Comparison of ENCODE assay signal across 9 cellular contexts in genomic region chr14:99972748-99973466, GRCh38.
DNase-seq lines count a peak whose midpoint lies in the region; ATAC-seq and TF ChIP-seq lines count a peak whose summit lies in the region.
"Had no signal": no experiment of that assay in that cellular context is flagged by ENCODE, and none has a peak within 500 bp of the region (broad histone marks: within the 10 kb centered on the region; RNA-seq: fewer than 3 reads in every experiment).

No MANE protein-coding gene starts in this region.

- CTCF ChIA-PET in Panc1 (lab: Charles Lee) = no interaction called here
- CTCF ChIA-PET in HEK293T (lab: Yijun Ruan, JAX) = interaction anchor here (0.6 kb wide), 1 partner anchor 271 kb away, joined by 3 read pairs; no protein-coding TSS in a partner anchor

- TF ChIP-seq EP300 in esophagus muscularis mucosa (IDR thresholded peaks at IDR 0.05) = no peak

- TF ChIP-seq CTCF in GM06990 (IDR thresholded peaks at IDR 0.05; ENCODE audit: insufficient read depth, low read length, poor library complexity, severe bottlenecking) (no peak), Panc1 (IDR thresholded peaks at IDR 0.05) (no peak), esophagus muscularis mucosa (IDR thresholded peaks at IDR 0.05) (no peak)

- in situ Hi-C loops in Panc1 (cut with HindIII; ENCODE audit: low pct_unique_long_range_greater_than_20kb, low sequenced_read_pairs) = no loop called here

- 49% methylated on average over 11 of the region's 11 CpGs for WGBS in esophagus muscularis mucosa

- no peak for TF ChIP-seq POLR2A in esophagus muscularis mucosa (IDR thresholded peaks at IDR 0.05; ENCODE audit: low read depth)

- intact Hi-C loops in Panc1 (cut with micrococcal nuclease; ENCODE audit: unreplicated experiment) (no loop called here), esophagus muscularis mucosa (cut with DNase I) (no loop called here)

- H3K36me3 ChIP-seq in GM06990 (ENCODE audit: control insufficient read depth, insufficient read depth, low read length) (no peaks in the 10 kb centered on the region), Panc1 (ENCODE audit: control insufficient read depth, insufficient read depth, low read length) (no peaks in the 10 kb centered on the region), esophagus muscularis mucosa (no peaks in the 10 kb centered on the region), rectal smooth muscle tissue (ENCODE audit: control insufficient read depth, insufficient read depth, low read length) (no peaks in the 10 kb centered on the region)

- H3K27me3 ChIP-seq in GM06990 (replicated peaks; ENCODE audit: control insufficient read depth, insufficient read depth, low read length) (peaks cover 2% of the 10 kb centered on the region; the same call in 1 of the 2 replicates), Panc1 (ENCODE audit: control insufficient read depth, insufficient read depth, low read length) (no peaks in the 10 kb centered on the region), esophagus muscularis mucosa (no peaks in the 10 kb centered on the region), rectal smooth muscle tissue (ENCODE audit: control insufficient read depth, insufficient read depth, low read length) (peaks cover 2% of the 10 kb centered on the region)

- no peak overlapping the region for H3K9ac ChIP-seq in rectal smooth muscle tissue (ENCODE audit: low read length)

- POLR2A ChIA-PET in Panc1 (lab: Charles Lee) = no interaction called here
- POLR2A ChIA-PET in HEK293T (lab: Yijun Ruan, JAX) = interaction anchor here (0.5 kb wide), 1 partner anchor 34 kb away, joined by 3 read pairs; no protein-coding TSS in a partner anchor

- H3K4me1 ChIP-seq in Panc1 (ENCODE audit: control insufficient read depth, insufficient read depth, low read length) (no peaks in the 10 kb centered on the region), esophagus muscularis mucosa (peaks cover 0 to 19% (median 13%) of the 10 kb centered on the region in 4 donors), rectal smooth muscle tissue (ENCODE audit: control insufficient read depth, insufficient read depth, low read length) (no peaks in the 10 kb centered on the region)

- H3K27ac ChIP-seq in Panc1 (ENCODE audit: low read length) = peak overlapping the region; percentile 63
- H3K27ac ChIP-seq in esophagus muscularis mucosa (replicated peaks in 1 of 4) = peak overlapping the region in 3 of 4 donors; percentile 81 to 83 (median 82)
- H3K27ac ChIP-seq in rectal smooth muscle tissue (ENCODE audit: low read depth, low read length) = no peak overlapping the region

- H3K4me3 ChIP-seq in GM06990 (replicated peaks; ENCODE audit: low read depth, low read length) (peak overlapping the region; percentile 69), Panc1 (ENCODE audit: low read depth in 2 of 2, low read length in 2 of 2) (peak overlapping the region; percentile 58 to 68), esophagus muscularis mucosa (peak overlapping the region; percentile 89 to 94 (median 90)), rectal smooth muscle tissue (ENCODE audit: low read length) (peak overlapping the region; percentile 65)

- no peak for DNase-seq in GM06990 (ENCODE audit: extremely low read depth, insufficient read length)
- DNase-seq in Panc1 (ENCODE audit: low read depth, low spot score) = no peak
- DNase-seq in esophagus muscularis mucosa (ENCODE audit: extremely low spot score) = no peak
- DNase-seq in HEK293T (ENCODE audit: extremely low spot score) = no peak
- no peak for DNase-seq in NCI-H2171 (lab: John Stamatoyannopoulos, UW)
- DNase-seq: activated gamma-delta T cell treated with Interleukin-2 at 50 U/mL for 16 hours had no signal

- H3K9me3 ChIP-seq in Panc1 (ENCODE audit: control insufficient read depth, insufficient read depth, low read depth, low read length) (peaks cover 11% of the 10 kb centered on the region; the same call in 1 of the 2 replicates), esophagus muscularis mucosa (peaks cover 0 to 18% (median 3%) of the 10 kb centered on the region in 4 donors)

- ATAC-seq in Panc1 (no peak), GM19455 (IDR thresholded peaks at IDR 0.05; ENCODE audit: unreplicated experiment) (no peak), GM18867 (IDR thresholded peaks at IDR 0.05; ENCODE audit: unreplicated experiment) (no peak)

- TSS peak; percentile 83 for BruUV-seq in Panc1 (replicated peaks; lab: Mats Ljungman, UMichigan)

TF ChIP-seq in HEK293T, 16 proteins besides CTCF, POLR2A, EP300 and RAD21:
- no peak for TF ChIP-seq TARDBP (IDR thresholded peaks at IDR 0.05)
- no peak for TF ChIP-seq FOXM1 (IDR thresholded peaks at IDR 0.05; ENCODE audit: borderline replicate concordance)
- no peak for TF ChIP-seq SUZ12 (IDR thresholded peaks at IDR 0.05)
- no peak for TF ChIP-seq ZNF384 (IDR thresholded peaks at IDR 0.05)
- no peak for TF ChIP-seq SP1 (IDR thresholded peaks at IDR 0.05)
- no peak for TF ChIP-seq ARNT (IDR thresholded peaks at IDR 0.05)
- TF ChIP-seq NFRKB (IDR thresholded peaks at IDR 0.05) = no peak
- no peak for TF ChIP-seq ELF4 (IDR thresholded peaks at IDR 0.05)
- TF ChIP-seq BHLHE40 (IDR thresholded peaks at IDR 0.05; ENCODE audit: borderline replicate concordance) = no peak
- TF ChIP-seq PKNOX1 (IDR thresholded peaks at IDR 0.05) = no peak
- TF ChIP-seq L3MBTL2 (conservative IDR thresholded peaks at IDR 0.05) = no peak
- TF ChIP-seq HDGF (IDR thresholded peaks at IDR 0.05; ENCODE audit: borderline replicate concordance) = no peak
- no peak for TF ChIP-seq LEF1 (IDR thresholded peaks at IDR 0.05; ENCODE audit: borderline replicate concordance)
- TF ChIP-seq FOXA1 (IDR thresholded peaks at IDR 0.05) = no peak
- TF ChIP-seq CTBP1 (IDR thresholded peaks at IDR 0.05; ENCODE audit: borderline replicate concordance) = no peak
- no peak for TF ChIP-seq FOXK2 (IDR thresholded peaks at IDR 0.05)
